Comparison of ENCODE assay signal across 23 cellular contexts in the genomic region with DNA sequence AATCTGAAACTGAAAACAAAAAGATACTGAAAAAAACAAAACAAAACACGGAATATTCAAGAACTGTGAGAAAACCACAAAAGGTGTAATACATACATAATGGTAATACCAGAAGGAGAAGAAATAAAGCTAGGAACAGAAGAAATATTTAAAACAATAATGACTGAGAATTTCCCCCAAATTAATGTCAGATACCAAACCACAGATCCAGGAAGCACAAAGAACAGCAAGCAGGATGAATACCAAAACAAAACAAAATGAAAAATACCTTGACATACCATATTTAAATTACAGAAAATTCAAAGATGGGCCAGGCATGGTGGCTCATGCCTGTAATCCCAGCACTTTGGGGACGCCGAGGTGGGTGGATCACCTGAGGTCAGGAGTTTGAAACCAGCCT. TPM values are rescaled to one million over a fixed set of nuclear protein-coding genes. Genes with fewer than 3 reads are reported as not detected.
"Had no signal": no experiment of that assay in that cellular context is flagged by ENCODE, and none has a peak within 500 bp of the region (broad histone marks: within the 10 kb centered on the region; RNA-seq: fewer than 3 reads in every experiment).

No MANE protein-coding gene starts in this region.

- DNase-seq: Kasumi-1; KBM-7; NCI-H1092; NCI-H1105 treated with DMSO at 0.1 percent for 48 hours; NCI-H1417 treated with DMSO at 0.1 percent for 48 hours; NCI-H146; NCI-H187; NCI-H2029; NCI-H2081 treated with DMSO at 0.1 percent for 48 hours; NCI-H2171; NCI-H345; NCI-H524; NCI-H526 treated with DMSO at 0.1 percent for 48 hours; NCI-H774; NK-92 treated with Interleukin-12 subunit alpha and Interleukin-12 subunit beta, amount 100 ng/mL, for 24 hours; PC-3; SHP77; SK-N-SH; SW 1271; T-cell had no signal

- ATAC-seq: Panc1, PC-3, T-cell had no signal

- H3K9ac ChIP-seq: SK-N-SH had no signal

- H3K9me3 ChIP-seq: SK-N-SH had no signal

- H3K27ac ChIP-seq: RWPE1 had no signal

- H3K4me2 ChIP-seq: SK-N-SH had no signal

RNA-seq across cellular contexts. Expression of gene PARD3, which starts 57.7 kb away (rescaled TPM):
- total RNA-seq: OCI-LY7 had no signal
